In genomic region chr7:44914992-44915607, GRCh38 we compare ENCODE assay signal across 8 cellular contexts. TPM values are rescaled to one million over a fixed set of nuclear protein-coding genes. Genes with fewer than 3 reads are reported as not detected.
DNase-seq lines count a peak whose midpoint lies in the region; ATAC-seq and TF ChIP-seq lines count a peak whose summit lies in the region.

No MANE protein-coding gene starts in this region.

- ATAC-seq in GM18868 (IDR thresholded peaks at IDR 0.05; ENCODE audit: unreplicated experiment): peak; percentile 86

- no peaks in the 10 kb centered on the region for H3K27me3 Mint-ChIP-seq in activated naive CD4-positive, alpha-beta T cell treated with anti-CD3 and anti-CD28 coated beads, Interleukin-2, amount 10 ng/mL, durations not matched to agents 7 days and 5 days

- H3K36me3 Mint-ChIP-seq in activated naive CD4-positive, alpha-beta T cell treated with anti-CD3 and anti-CD28 coated beads, Interleukin-2, amount 10 ng/mL, durations not matched to agents 7 days and 5 days: no peaks in the 10 kb centered on the region

- no peaks in the 10 kb centered on the region for H3K4me1 ChIP-seq in Peyer's patch

- peak in 2 of 3 donors; percentile 45 to 65 for DNase-seq in Peyer's patch
- DNase-seq in activated naive CD4-positive, alpha-beta T cell treated with anti-CD3 and anti-CD28 coated beads, Interleukin-2, amount 10 ng/mL, durations not matched to agents 7 days and 5 days: peak; percentile 81
- peak; percentile 15 to 35 (median 35) for DNase-seq in stimulated activated CD4-positive, alpha-beta T cell treated with anti-CD3 and anti-CD28 coated beads, TNF-alpha, amount 100 ng/mL, for 1 hour (ENCODE audit: low read depth in 3 of 3, low spot score in 1 of 3)
- no peak for DNase-seq in NCI-H524 treated with DMSO at 0.1 percent for 48 hours (lab: John Stamatoyannopoulos, UW)
- no peak for DNase-seq in T1000 (lab: John Stamatoyannopoulos, UW)
- no peak for DNase-seq in HUDEP-2 (lab: John Stamatoyannopoulos, UW; ENCODE audit: unreplicated experiment in 76 of 76)
- DNase-seq in dedifferentiated amniotic fluid mesenchymal stem cell (ENCODE audit: extremely low spot score): no peak

- H3K36me3 ChIP-seq in Peyer's patch: no peaks in the 10 kb centered on the region

- TF ChIP-seq POLR2A in Peyer's patch (IDR thresholded peaks at IDR 0.05): no peak

- CTCF ChIA-PET in activated naive CD4-positive, alpha-beta T cell treated with anti-CD3 and anti-CD28 coated beads, Interleukin-2, amount 10 ng/mL, durations not matched to agents 7 days and 5 days (lab: Charles Lee): interaction anchor here (1.1 to 1.2 kb wide), 3 partner anchors 33 to 61 kb away, joined by 3 to 6 read pairs (median 5); no protein-coding TSS in a partner anchor

- no peak overlapping the region for H3K27ac ChIP-seq in Peyer's patch

- H3K9me3 Mint-ChIP-seq in activated naive CD4-positive, alpha-beta T cell treated with anti-CD3 and anti-CD28 coated beads, Interleukin-2, amount 10 ng/mL, durations not matched to agents 7 days and 5 days: no peaks in the 10 kb centered on the region

- H3K9me3 ChIP-seq in Peyer's patch: no peaks in the 10 kb centered on the region

- H3K4me1 Mint-ChIP-seq in activated naive CD4-positive, alpha-beta T cell treated with anti-CD3 and anti-CD28 coated beads, Interleukin-2, amount 10 ng/mL, durations not matched to agents 7 days and 5 days: peaks cover 24% of the 10 kb centered on the region

- peak overlapping the region; percentile 78 for H3K27ac Mint-ChIP-seq in activated naive CD4-positive, alpha-beta T cell treated with anti-CD3 and anti-CD28 coated beads, Interleukin-2, amount 10 ng/mL, durations not matched to agents 7 days and 5 days

- no peak overlapping the region for H3K4me3 ChIP-seq in Peyer's patch

- TF ChIP-seq CTCF in Peyer's patch (IDR thresholded peaks at IDR 0.05): no peak

- H3K27me3 ChIP-seq in Peyer's patch: no peaks in the 10 kb centered on the region

- H3K4me3 Mint-ChIP-seq in activated naive CD4-positive, alpha-beta T cell treated with anti-CD3 and anti-CD28 coated beads, Interleukin-2, amount 10 ng/mL, durations not matched to agents 7 days and 5 days: no peak overlapping the region

RNA-seq across cellular contexts. Expression of gene PURB, which starts 29.8 kb away (rescaled TPM):
- total RNA-seq in Peyer's patch: 10 to 100 TPM; 13.8 to 21.5 (median 15.8) TPM

Comparison
In these comparisons a context has a peak if more than half of its experiments do, and no peak if none do; other contexts are left out.
1. DNase-seq: peak in Peyer's patch (2 of 3), activated naive CD4-positive, alpha-beta T cell treated with anti-CD3 and anti-CD28 coated beads, Interleukin-2, amount 10 ng/mL, durations not matched to agents 7 days and 5 days (single experiment) and stimulated activated CD4-positive, alpha-beta T cell treated with anti-CD3 and anti-CD28 coated beads, TNF-alpha, amount 100 ng/mL, for 1 hour (3 of 3); none in NCI-H524 treated with DMSO at 0.1 percent for 48 hours (single experiment), T1000 (single experiment), HUDEP-2 (0 of 76) and dedifferentiated amniotic fluid mesenchymal stem cell (single experiment).